ENCODE assay signal across 8 cellular contexts in genomic region chr19:52527134-52527953, GRCh38. TPM values are rescaled to one million over a fixed set of nuclear protein-coding genes. Genes with fewer than 3 reads are reported as not detected.
A peak's percentile ranks its signal among the peaks of the same experiment; 100 is the strongest.
DNase-seq lines count a peak whose midpoint lies in the region; ATAC-seq and TF ChIP-seq lines count a peak whose summit lies in the region.

Gene ZNF808 (plus strand): TSS chr19:52527668. CDS start chr19:52543285, 15,617 bp downstream.

- peak; percentile 33 to 51 (median 38) for TF ChIP-seq CTCF in right lobe of liver (IDR thresholded peaks at IDR 0.05)

- H4K20me1 ChIP-seq in BLaER1 treated with 17β-estradiol and CSF1 and Interleukin-3, amounts not matched to agents 10 nM and 100 nM = peaks cover 0 to 7% (median 0%) of the 10 kb centered on the region in 11 experiments; a peak in 3 of 22 replicates

- peaks cover 31 to 60% (median 39%) of the 10 kb centered on the region in 11 experiments for H3K9me3 ChIP-seq in BLaER1 treated with 17β-estradiol and CSF1 and Interleukin-3, amounts not matched to agents 10 nM and 100 nM (replicated peaks in 1 of 11)
- no peaks in the 10 kb centered on the region for H3K9me3 ChIP-seq in right lobe of liver

- H3K4me2 ChIP-seq in BLaER1 treated with 17β-estradiol and CSF1 and Interleukin-3, amounts not matched to agents 10 nM and 100 nM = peak within 1 kb of the TSS; percentile 85 to 99 (median 97)

- peak; percentile 69 for ATAC-seq in HG03460 (IDR thresholded peaks at IDR 0.05; ENCODE audit: unreplicated experiment)
- peak; percentile 98 to 99 (median 99) for ATAC-seq in right lobe of liver

- H3K9ac ChIP-seq in BLaER1 treated with 17β-estradiol and CSF1 and Interleukin-3, amounts not matched to agents 10 nM and 100 nM = peak within 1 kb of the TSS; percentile 90 to 98 (median 96)

- no peaks in the 10 kb centered on the region for H3K27me3 ChIP-seq in BLaER1 treated with 17β-estradiol and CSF1 and Interleukin-3, amounts not matched to agents 10 nM and 100 nM
- H3K27me3 ChIP-seq in right lobe of liver = no peaks in the 10 kb centered on the region

- TF ChIP-seq POLR2A in right lobe of liver (IDR thresholded peaks at IDR 0.05) = no peak

- peaks cover 0 to 21% (median 8%) of the 10 kb centered on the region in 11 experiments; a peak in 13 of 22 replicates for H3K36me3 ChIP-seq in BLaER1 treated with 17β-estradiol and CSF1 and Interleukin-3, amounts not matched to agents 10 nM and 100 nM
- no peaks in the 10 kb centered on the region for H3K36me3 ChIP-seq in right lobe of liver

- DNase-seq in GM19240 (ENCODE audit: insufficient read length, low spot score) = peak; percentile 92
- peak; percentile 96 for DNase-seq in NCI-H748 (lab: John Stamatoyannopoulos, UW; ENCODE audit: unreplicated experiment)
- DNase-seq in activated CD4-positive, alpha-beta T cell treated with anti-CD3 and anti-CD28 coated beads, Interleukin-2, amount 50 U/mL, for 48 hours = peak; percentile 97 to 98
- peak; percentile 96 for DNase-seq in dermis blood vessel endothelial cell
- DNase-seq in right lobe of liver = peak; percentile 96 to 98 (median 97)
- peak; percentile 96 for DNase-seq in stimulated activated CD4-positive, alpha-beta T cell treated with anti-CD3 and anti-CD28 coated beads, Interleukin-4, amount 100 ng/mL, for 24 hours

- WGBS in right lobe of liver (ENCODE audit: insufficient coverage, low coverage, low lambda C conversion rate, missing lambda C conversion rate) = 0% methylated on average over 17 of the region's 54 CpGs

- intact Hi-C loops in right lobe of liver (cut with DNase I) = no loop called here

- peak within 1 kb of the TSS; percentile 72 to 98 (median 90) for H3K4me3 ChIP-seq in BLaER1 treated with 17β-estradiol and CSF1 and Interleukin-3, amounts not matched to agents 10 nM and 100 nM
- H3K4me3 ChIP-seq in right lobe of liver = peak within 1 kb of the TSS; percentile 60 to 87 (median 74)

- H3K4me1 ChIP-seq in BLaER1 treated with 17β-estradiol and CSF1 and Interleukin-3, amounts not matched to agents 10 nM and 100 nM = peaks cover 11 to 28% (median 24%) of the 10 kb centered on the region in 10 experiments
- H3K4me1 ChIP-seq in right lobe of liver = no peaks in the 10 kb centered on the region

- H3K27ac ChIP-seq in BLaER1 treated with 17β-estradiol and CSF1 and Interleukin-3, amounts not matched to agents 10 nM and 100 nM = peak within 1 kb of the TSS; percentile 86 to 97 (median 93)
- peak within 1 kb of the TSS; percentile 54 to 80 (median 68) for H3K27ac ChIP-seq in right lobe of liver

RNA-seq across cellular contexts. Expression of gene ZNF808, which starts in this region (rescaled TPM):
- total RNA-seq in dermis blood vessel endothelial cell (23.3 and 31.1 TPM in 2 replicates), right lobe of liver (10 to 100 TPM in 1 of 6 experiments, 1 to 10 TPM in 5; 3.3 to 12.3 (median 5.8) TPM)

Comparison
In these comparisons a context has a peak if more than half of its experiments do, and no peak if none do; other contexts are left out.
1. Peak in every context shown above with its lines: DNase-seq, ATAC-seq, H3K4me3 ChIP-seq and H3K27ac ChIP-seq.